Comparison of ENCODE assay signal across 8 cellular contexts in genomic region chr13:66660013-66660804, GRCh38.
A peak's percentile ranks its signal among the peaks of the same experiment; 100 is the strongest.
DNase-seq lines count a peak whose midpoint lies in the region; ATAC-seq and TF ChIP-seq lines count a peak whose summit lies in the region.

No MANE protein-coding gene starts in this region.

- peak overlapping the region; percentile 84 for H3K4me3 Mint-ChIP-seq in activated B cell treated with CpG ODN at 0.5 μM for 24 hours
- H3K4me3 Mint-ChIP-seq in type B pancreatic cell = no peak overlapping the region
- no peak overlapping the region for H3K4me3 Mint-ChIP-seq in CD8-positive, alpha-beta memory T cell

- TF ChIP-seq CTCF in activated B cell treated with CpG ODN at 0.5 μM for 24 hours (IDR thresholded peaks at IDR 0.05) = no peak
- no peak for TF ChIP-seq CTCF in type B pancreatic cell (conservative IDR thresholded peaks at IDR 0.05)

- DNase-seq in DMS53 (lab: John Stamatoyannopoulos, UW) (peak; percentile 26), DMS53 treated with DMSO at 0.1 percent for 48 hours (lab: John Stamatoyannopoulos, UW; ENCODE audit: unreplicated experiment) (no peak), activated B cell treated with CpG ODN at 0.5 μM for 24 hours (no peak), skeletal muscle cell (ENCODE audit: low read depth) (peak; percentile 68), type B pancreatic cell (ENCODE audit: extremely low spot score, unreplicated experiment) (no peak), iPS-NIHi11 (ENCODE audit: low spot score) (no peak)
- no peak for DNase-seq in CD8-positive, alpha-beta memory T cell

- ATAC-seq in HG02938 (IDR thresholded peaks at IDR 0.05; ENCODE audit: unreplicated experiment) (peak; percentile 67), activated B cell treated with CpG ODN at 0.5 μM for 24 hours (ENCODE audit: low read depth) (peak; percentile 90)

- H3K9me3 Mint-ChIP-seq in activated B cell treated with CpG ODN at 0.5 μM for 24 hours (no peaks in the 10 kb centered on the region), type B pancreatic cell (no peaks in the 10 kb centered on the region)
- peaks cover 2 to 17% (median 9%) of the 10 kb centered on the region in 5 donors for H3K9me3 Mint-ChIP-seq in CD8-positive, alpha-beta memory T cell

- H3K36me3 ChIP-seq in CD8-positive, alpha-beta memory T cell (ENCODE audit: insufficient read depth, low read length) = no peaks in the 10 kb centered on the region

- H3K36me3 Mint-ChIP-seq in activated B cell treated with CpG ODN at 0.5 μM for 24 hours (ENCODE audit: low read depth) (no peaks in the 10 kb centered on the region), type B pancreatic cell (no peaks in the 10 kb centered on the region)
- H3K36me3 Mint-ChIP-seq in CD8-positive, alpha-beta memory T cell = no peaks in the 10 kb centered on the region

- H3K27ac Mint-ChIP-seq in activated B cell treated with CpG ODN at 0.5 μM for 24 hours (peak overlapping the region; percentile 96), type B pancreatic cell (no peak overlapping the region)
- no peak overlapping the region for H3K27ac Mint-ChIP-seq in CD8-positive, alpha-beta memory T cell

- POLR2A ChIA-PET in activated B cell treated with CpG ODN at 0.5 μM for 24 hours (lab: Charles Lee) = interaction anchor here (0.7 to 2.0 kb wide), 9 partner anchors 10 to 571 kb away, joined by 3 to 19 read pairs (median 4); no protein-coding TSS in a partner anchor
- POLR2A ChIA-PET in CD8-positive, alpha-beta memory T cell (lab: Charles Lee) = no interaction called here

- no peak overlapping the region for H3K4me3 ChIP-seq in skeletal muscle cell (ENCODE audit: low read depth, low read length)
- no peak overlapping the region for H3K4me3 ChIP-seq in CD8-positive, alpha-beta memory T cell (ENCODE audit: low read length)

- H3K9me3 ChIP-seq in CD8-positive, alpha-beta memory T cell (ENCODE audit: low read length) = no peaks in the 10 kb centered on the region

- H3K4me1 ChIP-seq in CD8-positive, alpha-beta memory T cell (ENCODE audit: insufficient read depth, low read length) = no peaks in the 10 kb centered on the region

- no peaks in the 10 kb centered on the region for H3K27me3 ChIP-seq in CD8-positive, alpha-beta memory T cell (ENCODE audit: insufficient read depth, low read length, poor library complexity, severe bottlenecking)

- H3K27ac ChIP-seq in CD8-positive, alpha-beta memory T cell (ENCODE audit: low read depth, low read length) = no peak overlapping the region

- H3K4me1 Mint-ChIP-seq in activated B cell treated with CpG ODN at 0.5 μM for 24 hours (peaks cover 63% of the 10 kb centered on the region), type B pancreatic cell (ENCODE audit: unreplicated experiment) (peaks cover 28% of the 10 kb centered on the region)
- H3K4me1 Mint-ChIP-seq in CD8-positive, alpha-beta memory T cell = no peaks in the 10 kb centered on the region

- no peaks in the 10 kb centered on the region for H3K27me3 Mint-ChIP-seq in activated B cell treated with CpG ODN at 0.5 μM for 24 hours
- H3K27me3 Mint-ChIP-seq in type B pancreatic cell = no peaks in the 10 kb centered on the region
- no peaks in the 10 kb centered on the region for H3K27me3 Mint-ChIP-seq in CD8-positive, alpha-beta memory T cell

- CTCF ChIA-PET in activated B cell treated with CpG ODN at 0.5 μM for 24 hours (lab: Charles Lee) = interaction anchor here (0.7 to 2.0 kb wide), 6 partner anchors 20 to 564 kb away, joined by 3 to 8 read pairs (median 4); no protein-coding TSS in a partner anchor
- CTCF ChIA-PET in CD8-positive, alpha-beta memory T cell (lab: Charles Lee) = no interaction called here

- intact Hi-C loops in activated B cell treated with CpG ODN at 0.5 μM for 24 hours (cut with micrococcal nuclease) = loop anchor here (1.0 to 2.0 kb wide), 5 partner anchors 15 to 570 kb away; partner anchors contain the start of gene PCDH9

Comparison
In these comparisons a context has a peak if more than half of its experiments do, and no peak if none do; other contexts are left out.
1. DNase-seq: peak in DMS53 (single experiment) and skeletal muscle cell (single experiment); none in DMS53 treated with DMSO at 0.1 percent for 48 hours (single experiment), activated B cell treated with CpG ODN at 0.5 μM for 24 hours (single experiment), type B pancreatic cell (single experiment), iPS-NIHi11 (single experiment) and CD8-positive, alpha-beta memory T cell (0 of 5).